1 cellular context compared by ENCODE assay signal in genomic region chr5:150320048-150320555, GRCh38.
TF ChIP-seq lines count a peak whose summit lies in the region.

No MANE protein-coding gene starts in this region.

TF ChIP-seq in HEK293, 187 proteins besides CTCF, POLR2A, EP300 and RAD21 (continued from another document and continues in another):
- no peak for TF ChIP-seq REST (tag by site-specific recombination; IDR thresholded peaks at IDR 0.05)
- TF ChIP-seq ZNF530 (tag by site-specific recombination; IDR thresholded peaks at IDR 0.05; ENCODE audit: low read depth), result no peak
- TF ChIP-seq ZNF292 (tag by site-specific recombination; IDR thresholded peaks at IDR 0.05; ENCODE audit: borderline replicate concordance, low read depth), result no peak
- no peak for TF ChIP-seq ZNF623 (tag by site-specific recombination; IDR thresholded peaks at IDR 0.05)
- no peak for TF ChIP-seq ZNF518A (tag by site-specific recombination; conservative IDR thresholded peaks at IDR 0.05; ENCODE audit: low read depth)
- TF ChIP-seq ZBTB8A (tag by site-specific recombination; IDR thresholded peaks at IDR 0.05), result no peak
- no peak for TF ChIP-seq ZNF157 (tag by site-specific recombination; IDR thresholded peaks at IDR 0.05)
- no peak for TF ChIP-seq ZFP3 (tag by site-specific recombination; IDR thresholded peaks at IDR 0.05; ENCODE audit: low read depth)
- TF ChIP-seq BCL11A (tag by site-specific recombination; IDR thresholded peaks at IDR 0.05; ENCODE audit: low read depth), result peak; percentile 81
- TF ChIP-seq ZNF513 (tag by site-specific recombination; IDR thresholded peaks at IDR 0.05), result no peak
- TF ChIP-seq SP3 (tag by site-specific recombination; IDR thresholded peaks at IDR 0.05), result no peak
- TF ChIP-seq ZSCAN18 (tag by site-specific recombination; IDR thresholded peaks at IDR 0.05), result no peak
- no peak for TF ChIP-seq GLI2 (tag by site-specific recombination; IDR thresholded peaks at IDR 0.05; ENCODE audit: borderline replicate concordance, low read depth)
- no peak for TF ChIP-seq ZNF433 (tag by site-specific recombination; IDR thresholded peaks at IDR 0.05; ENCODE audit: low read depth)
- no peak for TF ChIP-seq ATF2 (tag by site-specific recombination; IDR thresholded peaks at IDR 0.05; ENCODE audit: low read depth)
- TF ChIP-seq ELK4 (IDR thresholded peaks at IDR 0.05; ENCODE audit: borderline replicate concordance, low read depth, low read length), result no peak
- 0 out of 2 replicates have a peak, but pooled peaks have one; percentile 18 for TF ChIP-seq ZNF10 (tag by site-specific recombination; IDR thresholded peaks at IDR 0.05)
- peak; percentile 45; the same call in 1 of the 2 replicates for TF ChIP-seq ZSCAN16 (tag by site-specific recombination; IDR thresholded peaks at IDR 0.05)
- no peak for TF ChIP-seq ZNF610 (tag by site-specific recombination; IDR thresholded peaks at IDR 0.05; ENCODE audit: borderline replicate concordance)
- TF ChIP-seq ZNF791 (tag by site-specific recombination; IDR thresholded peaks at IDR 0.05), result no peak
- TF ChIP-seq ZNF350 (tag by site-specific recombination; IDR thresholded peaks at IDR 0.05), result no peak
- no peak for TF ChIP-seq ZNF37A (tag by site-specific recombination; IDR thresholded peaks at IDR 0.05)
- no peak for TF ChIP-seq ZNF510 (tag by site-specific recombination; IDR thresholded peaks at IDR 0.05; ENCODE audit: insufficient replicate concordance)
- TF ChIP-seq ZNF747 (tag by site-specific recombination; IDR thresholded peaks at IDR 0.05), result no peak
- TF ChIP-seq PRDM4 (tag by site-specific recombination; IDR thresholded peaks at IDR 0.05), result no peak
- TF ChIP-seq SCRT1 (tag by site-specific recombination; IDR thresholded peaks at IDR 0.05; ENCODE audit: borderline replicate concordance), result no peak
- TF ChIP-seq ZEB2 (tag by site-specific recombination; IDR thresholded peaks at IDR 0.05), result peak; percentile 78
- TF ChIP-seq ZNF560 (tag by site-specific recombination; IDR thresholded peaks at IDR 0.05; ENCODE audit: borderline replicate concordance), result no peak
- no peak for TF ChIP-seq ZNF585B (tag by site-specific recombination; IDR thresholded peaks at IDR 0.05)
- peak; percentile 66 for TF ChIP-seq ZBTB17 (tag by site-specific recombination; IDR thresholded peaks at IDR 0.05)
- TF ChIP-seq ZFHX2 (tag by site-specific recombination; conservative IDR thresholded peaks at IDR 0.05), result no peak
- peak; percentile 53 for TF ChIP-seq ZNF600 (tag by site-specific recombination; IDR thresholded peaks at IDR 0.05)
- TF ChIP-seq ZNF274 (IDR thresholded peaks at IDR 0.05; ENCODE audit: low read length), result no peak
- no peak for TF ChIP-seq ZNF274 (tag by site-specific recombination; IDR thresholded peaks at IDR 0.05; ENCODE audit: borderline replicate concordance)
- TF ChIP-seq ZNF221 (tag by site-specific recombination; IDR thresholded peaks at IDR 0.05; ENCODE audit: borderline replicate concordance), result no peak
- TF ChIP-seq ZNF280D (tag by site-specific recombination; IDR thresholded peaks at IDR 0.05), result no peak
- TF ChIP-seq ZNF324 (tag by site-specific recombination; IDR thresholded peaks at IDR 0.05), result 0 out of 2 replicates have a peak, but pooled peaks have one; percentile 30
- TF ChIP-seq ZNF544 (tag by site-specific recombination; IDR thresholded peaks at IDR 0.05), result no peak
- no peak for TF ChIP-seq MZF1 (tag by site-specific recombination; IDR thresholded peaks at IDR 0.05; ENCODE audit: borderline replicate concordance)
- TF ChIP-seq ZNF174 (tag by site-specific recombination; IDR thresholded peaks at IDR 0.05), result no peak
- peak; percentile 55 for TF ChIP-seq GLIS2 (tag by site-specific recombination; IDR thresholded peaks at IDR 0.05)
- no peak for TF ChIP-seq HOXC10 (CRISPR knock-in tag; IDR thresholded peaks at IDR 0.05)
- no peak; the same call in 1 of the 2 replicates for TF ChIP-seq ZNF2 (tag by site-specific recombination; IDR thresholded peaks at IDR 0.05)
- no peak for TF ChIP-seq MEIS1 (CRISPR knock-in tag; IDR thresholded peaks at IDR 0.05; ENCODE audit: borderline replicate concordance)
